In the genomic region with DNA sequence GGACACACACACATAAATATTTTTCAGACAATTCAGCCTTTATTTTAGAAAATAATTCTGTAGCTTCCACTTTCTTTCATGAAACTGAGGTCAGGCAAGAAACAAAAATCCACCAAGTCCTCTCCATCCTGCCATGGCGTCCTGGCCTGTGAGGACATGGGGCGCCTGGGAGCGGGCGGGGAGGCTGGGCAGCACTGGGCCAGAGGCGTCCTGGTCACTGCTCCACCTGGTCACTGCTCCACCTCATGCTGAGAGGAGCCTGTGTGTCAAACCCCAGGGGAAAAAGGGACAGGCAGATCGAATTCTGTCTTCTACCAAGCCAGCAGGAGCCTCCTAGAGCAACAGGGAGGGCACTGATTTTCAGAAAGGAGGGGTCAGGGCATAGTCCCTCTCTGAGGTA, we compare ENCODE assay signal across 16 cellular contexts. TPM values are rescaled to one million over a fixed set of nuclear protein-coding genes. Genes with fewer than 3 reads are reported as not detected.
DNase-seq lines count a peak whose midpoint lies in the region; ATAC-seq and TF ChIP-seq lines count a peak whose summit lies in the region.
"Had no signal": no experiment of that assay in that cellular context is flagged by ENCODE, and none has a peak within 500 bp of the region (broad histone marks: within the 10 kb centered on the region; RNA-seq: fewer than 3 reads in every experiment).

No MANE protein-coding gene starts in this region.

- peaks cover 74% of the 10 kb centered on the region for H3K36me3 Mint-ChIP-seq in Caco-2 (ENCODE audit: insufficient read depth, unreplicated experiment)
- H3K36me3 Mint-ChIP-seq in activated naive CD8-positive, alpha-beta T cell, result no peaks in the 10 kb centered on the region
- peaks cover 0 to 65% (median 0%) of the 10 kb centered on the region in 3 donors for H3K36me3 Mint-ChIP-seq in naive thymus-derived CD8-positive, alpha-beta T cell

- CTCF ChIA-PET in Caco-2 (lab: Charles Lee), result no interaction called here

- no peak for ATAC-seq in naive thymus-derived CD8-positive, alpha-beta T cell

- peaks cover 49 to 96% (median 67%) of the 10 kb centered on the region in 10 experiments for H3K4me1 ChIP-seq in BLaER1 treated with 17β-estradiol and CSF1 and Interleukin-3, amounts not matched to agents 10 nM and 100 nM
- H3K4me1 ChIP-seq in Caco-2 (peaks cover 15% of the 10 kb centered on the region), osteoblast (ENCODE audit: insufficient read depth, low read length) (peaks cover 20% of the 10 kb centered on the region)
- H3K4me1 ChIP-seq: BE2C had no signal

- H3K27ac ChIP-seq in BLaER1 treated with 17β-estradiol and CSF1 and Interleukin-3, amounts not matched to agents 10 nM and 100 nM, result peak overlapping the region in 2 of 11 experiments; percentile 0 to 4; a peak in 1 of 22 replicates
- H3K27ac ChIP-seq in osteoblast (ENCODE audit: low read depth, low read length), result no peak overlapping the region
- H3K27ac ChIP-seq: upper lobe of right lung had no signal

- no peak for TF ChIP-seq CTCF in Caco-2 (IDR thresholded peaks at IDR 0.05; ENCODE audit: insufficient read depth in 1 of 2, low read depth in 1 of 2, low read length in 1 of 2, severe bottlenecking in 1 of 2, unreplicated experiment in 1 of 2)
- TF ChIP-seq CTCF in osteoblast (IDR thresholded peaks at IDR 0.05; ENCODE audit: extremely low read depth, low read depth, low read length), result no peak

- H3K4me3 Mint-ChIP-seq in Caco-2 (ENCODE audit: unreplicated experiment), result no peak overlapping the region
- no peak overlapping the region for H3K4me3 Mint-ChIP-seq in activated naive CD8-positive, alpha-beta T cell
- no peak overlapping the region for H3K4me3 Mint-ChIP-seq in naive thymus-derived CD8-positive, alpha-beta T cell

- peaks cover 60 to 82% (median 77%) of the 10 kb centered on the region in 11 experiments for H3K36me3 ChIP-seq in BLaER1 treated with 17β-estradiol and CSF1 and Interleukin-3, amounts not matched to agents 10 nM and 100 nM
- H3K36me3 ChIP-seq in Caco-2 (ENCODE audit: control insufficient read depth, insufficient read depth, low read length) (peaks cover 11% of the 10 kb centered on the region), osteoblast (ENCODE audit: insufficient read depth, low read length) (peaks cover 31% of the 10 kb centered on the region)

- BruUV-seq in Caco-2 (replicated peaks; lab: Mats Ljungman, UMichigan), result TSS peak; percentile 37

- H3K27me3 Mint-ChIP-seq in Caco-2 (ENCODE audit: insufficient read depth, unreplicated experiment), result no peaks in the 10 kb centered on the region
- H3K27me3 Mint-ChIP-seq in activated naive CD8-positive, alpha-beta T cell, result no peaks in the 10 kb centered on the region
- H3K27me3 Mint-ChIP-seq in naive thymus-derived CD8-positive, alpha-beta T cell, result no peaks in the 10 kb centered on the region

- H3K4me2 ChIP-seq in BLaER1 treated with 17β-estradiol and CSF1 and Interleukin-3, amounts not matched to agents 10 nM and 100 nM, result peak overlapping the region in 2 of 11 experiments; percentile 34 to 57; a peak in 2 of 22 replicates
- no peak overlapping the region for H3K4me2 ChIP-seq in osteoblast (ENCODE audit: insufficient read depth, low read length)

- intact Hi-C loops in Caco-2 (cut with micrococcal nuclease; ENCODE audit: unreplicated experiment), result no loop called here

- peak overlapping the region in 8 of 11 experiments; percentile 10 to 55 (median 32); a peak in 7 of 22 replicates for H3K9ac ChIP-seq in BLaER1 treated with 17β-estradiol and CSF1 and Interleukin-3, amounts not matched to agents 10 nM and 100 nM

- peaks cover 88% of the 10 kb centered on the region for H3K79me2 ChIP-seq in osteoblast (ENCODE audit: insufficient read depth, low read length)

- no peak overlapping the region for H2AFZ ChIP-seq in osteoblast (ENCODE audit: low read length)

- H3K9me3 ChIP-seq in BLaER1 treated with 17β-estradiol and CSF1 and Interleukin-3, amounts not matched to agents 10 nM and 100 nM (replicated peaks in 1 of 11), result no peaks in the 10 kb centered on the region
- no peaks in the 10 kb centered on the region for H3K9me3 ChIP-seq in Caco-2
- no peaks in the 10 kb centered on the region for H3K9me3 ChIP-seq in osteoblast (ENCODE audit: low read depth, low read length)
- H3K9me3 ChIP-seq: BE2C, upper lobe of right lung had no signal

- no peak overlapping the region for H3K4me3 ChIP-seq in BLaER1 treated with 17β-estradiol and CSF1 and Interleukin-3, amounts not matched to agents 10 nM and 100 nM
- H3K4me3 ChIP-seq in Caco-2 (ENCODE audit: low read depth, low read length) (no peak overlapping the region), osteoblast (ENCODE audit: insufficient read depth, low read length) (no peak overlapping the region)
- H3K4me3 ChIP-seq: upper lobe of right lung had no signal

- no peaks in the 10 kb centered on the region for H3K9me3 Mint-ChIP-seq in Caco-2 (ENCODE audit: unreplicated experiment)
- no peaks in the 10 kb centered on the region for H3K9me3 Mint-ChIP-seq in activated naive CD8-positive, alpha-beta T cell (ENCODE audit: low read depth)
- H3K9me3 Mint-ChIP-seq in naive thymus-derived CD8-positive, alpha-beta T cell, result no peaks in the 10 kb centered on the region

- DNase-seq in Caco-2, result no peak
- no peak for DNase-seq in naive thymus-derived CD8-positive, alpha-beta T cell
- no peak for DNase-seq in central memory CD4-positive, alpha-beta T cell
- no peak for DNase-seq in osteoblast (ENCODE audit: insufficient read length, low spot score, missing footprints)
- no peak for DNase-seq in HT-29 (ENCODE audit: low spot score)
- DNase-seq: amniotic stem cell; effector memory CD4-positive, alpha-beta T cell; GOT3; left colon; NCI-H1105; NCI-H510A; stimulated activated naive CD4-positive, alpha-beta T cell treated with Interleukin-2 at 50 U/mL for 16 hours; upper lobe of right lung had no signal

- peaks cover 94 to 100% (median 100%) of the 10 kb centered on the region in 11 experiments for H4K20me1 ChIP-seq in BLaER1 treated with 17β-estradiol and CSF1 and Interleukin-3, amounts not matched to agents 10 nM and 100 nM
- H4K20me1 ChIP-seq in osteoblast (ENCODE audit: insufficient read depth, low read length), result peaks cover 46% of the 10 kb centered on the region

- POLR2A ChIA-PET in Caco-2 (lab: Charles Lee), result no interaction called here
- POLR2A ChIA-PET in naive thymus-derived CD8-positive, alpha-beta T cell (lab: Charles Lee), result interaction anchor here (1.2 to 2.6 kb wide), 4 partner anchors 12 to 71 kb away, joined by 4 to 19 read pairs (median 9); a partner anchor contains a TSS

- H3K27me3 ChIP-seq in BLaER1 treated with 17β-estradiol and CSF1 and Interleukin-3, amounts not matched to agents 10 nM and 100 nM, result no peaks in the 10 kb centered on the region
- H3K27me3 ChIP-seq in Caco-2 (replicated peaks; ENCODE audit: control insufficient read depth, insufficient read depth, low read length) (no peaks in the 10 kb centered on the region), osteoblast (ENCODE audit: insufficient read depth, low read length) (no peaks in the 10 kb centered on the region)
- H3K27me3 ChIP-seq: BE2C, upper lobe of right lung had no signal

- peaks cover 17% of the 10 kb centered on the region for H3K4me1 Mint-ChIP-seq in Caco-2 (ENCODE audit: low read depth, unreplicated experiment)
- peaks cover 51% of the 10 kb centered on the region for H3K4me1 Mint-ChIP-seq in activated naive CD8-positive, alpha-beta T cell (ENCODE audit: low read depth)
- peaks cover 32 to 75% (median 57%) of the 10 kb centered on the region in 4 donors for H3K4me1 Mint-ChIP-seq in naive thymus-derived CD8-positive, alpha-beta T cell

- H3K27ac Mint-ChIP-seq in Caco-2 (ENCODE audit: unreplicated experiment), result no peak overlapping the region
- H3K27ac Mint-ChIP-seq in activated naive CD8-positive, alpha-beta T cell, result peak overlapping the region; percentile 75
- H3K27ac Mint-ChIP-seq in naive thymus-derived CD8-positive, alpha-beta T cell, result peak overlapping the region; percentile 24 to 88 (median 74)

RNA-seq across cellular contexts. Expression of a gene that starts 12.1 kb away (rescaled TPM):
- 80.1 and 82.5 TPM in 2 replicates for total RNA-seq in Caco-2 (2022)
- 100 to 1,000 TPM; 195 to 205 TPM for total RNA-seq in naive thymus-derived CD8-positive, alpha-beta T cell
- 100 to 1,000 TPM; 108 to 149 (median 111) TPM for polyA plus RNA-seq in naive thymus-derived CD8-positive, alpha-beta T cell
- total RNA-seq in osteoblast, result 104 and 113 TPM in 2 replicates
- 96.1 and 102 TPM in 2 replicates for total RNA-seq in HT-29 (2014; rRNA removed; shearing (Covaris generic))

RNA-seq across cellular contexts. Expression of a gene that starts 50.7 kb away (rescaled TPM):
- total RNA-seq in Caco-2 (2022) (not detected in 2 replicates), osteoblast (not detected in 2 replicates)
- total RNA-seq in naive thymus-derived CD8-positive, alpha-beta T cell, result not detected
- not detected for polyA plus RNA-seq in naive thymus-derived CD8-positive, alpha-beta T cell
- not detected in 2 replicates for total RNA-seq in HT-29 (2014; rRNA removed; shearing (Covaris generic))
- total RNA-seq: left colon, upper lobe of right lung had no signal
